1 cellular context compared by ENCODE assay signal in the genomic region with DNA sequence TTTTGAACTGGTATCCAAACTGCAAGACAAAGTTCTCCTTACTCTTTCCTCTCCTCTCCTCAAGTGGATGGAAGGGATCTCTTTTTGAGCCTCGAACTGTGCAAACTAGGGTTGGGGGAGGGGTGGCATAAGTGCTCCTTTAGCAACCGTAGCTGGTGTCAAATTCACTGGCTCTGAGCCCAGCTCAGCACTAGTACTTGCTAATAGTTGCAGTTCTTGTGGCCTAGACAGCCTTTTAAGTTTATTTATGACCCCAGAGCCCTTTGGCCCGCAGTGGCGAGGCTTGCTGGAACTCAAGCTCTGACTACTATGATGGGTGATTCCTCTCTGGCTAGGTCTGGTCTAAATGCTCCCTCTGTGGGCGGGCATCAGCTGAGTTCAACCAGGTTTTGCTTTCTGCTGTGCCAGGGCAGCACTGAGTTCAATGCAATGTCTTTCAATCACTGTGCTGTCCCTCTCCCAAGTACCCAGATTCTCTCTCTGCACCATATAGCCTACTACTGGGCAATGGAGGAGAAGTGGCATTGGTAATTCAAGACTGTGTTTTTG.
TF ChIP-seq lines count a peak whose summit lies in the region.

No MANE protein-coding gene starts in this region.

TF ChIP-seq in GM23338, 12 proteins besides CTCF, POLR2A, EP300 and RAD21 (continued from another document):
- TF ChIP-seq, protein P1, sequence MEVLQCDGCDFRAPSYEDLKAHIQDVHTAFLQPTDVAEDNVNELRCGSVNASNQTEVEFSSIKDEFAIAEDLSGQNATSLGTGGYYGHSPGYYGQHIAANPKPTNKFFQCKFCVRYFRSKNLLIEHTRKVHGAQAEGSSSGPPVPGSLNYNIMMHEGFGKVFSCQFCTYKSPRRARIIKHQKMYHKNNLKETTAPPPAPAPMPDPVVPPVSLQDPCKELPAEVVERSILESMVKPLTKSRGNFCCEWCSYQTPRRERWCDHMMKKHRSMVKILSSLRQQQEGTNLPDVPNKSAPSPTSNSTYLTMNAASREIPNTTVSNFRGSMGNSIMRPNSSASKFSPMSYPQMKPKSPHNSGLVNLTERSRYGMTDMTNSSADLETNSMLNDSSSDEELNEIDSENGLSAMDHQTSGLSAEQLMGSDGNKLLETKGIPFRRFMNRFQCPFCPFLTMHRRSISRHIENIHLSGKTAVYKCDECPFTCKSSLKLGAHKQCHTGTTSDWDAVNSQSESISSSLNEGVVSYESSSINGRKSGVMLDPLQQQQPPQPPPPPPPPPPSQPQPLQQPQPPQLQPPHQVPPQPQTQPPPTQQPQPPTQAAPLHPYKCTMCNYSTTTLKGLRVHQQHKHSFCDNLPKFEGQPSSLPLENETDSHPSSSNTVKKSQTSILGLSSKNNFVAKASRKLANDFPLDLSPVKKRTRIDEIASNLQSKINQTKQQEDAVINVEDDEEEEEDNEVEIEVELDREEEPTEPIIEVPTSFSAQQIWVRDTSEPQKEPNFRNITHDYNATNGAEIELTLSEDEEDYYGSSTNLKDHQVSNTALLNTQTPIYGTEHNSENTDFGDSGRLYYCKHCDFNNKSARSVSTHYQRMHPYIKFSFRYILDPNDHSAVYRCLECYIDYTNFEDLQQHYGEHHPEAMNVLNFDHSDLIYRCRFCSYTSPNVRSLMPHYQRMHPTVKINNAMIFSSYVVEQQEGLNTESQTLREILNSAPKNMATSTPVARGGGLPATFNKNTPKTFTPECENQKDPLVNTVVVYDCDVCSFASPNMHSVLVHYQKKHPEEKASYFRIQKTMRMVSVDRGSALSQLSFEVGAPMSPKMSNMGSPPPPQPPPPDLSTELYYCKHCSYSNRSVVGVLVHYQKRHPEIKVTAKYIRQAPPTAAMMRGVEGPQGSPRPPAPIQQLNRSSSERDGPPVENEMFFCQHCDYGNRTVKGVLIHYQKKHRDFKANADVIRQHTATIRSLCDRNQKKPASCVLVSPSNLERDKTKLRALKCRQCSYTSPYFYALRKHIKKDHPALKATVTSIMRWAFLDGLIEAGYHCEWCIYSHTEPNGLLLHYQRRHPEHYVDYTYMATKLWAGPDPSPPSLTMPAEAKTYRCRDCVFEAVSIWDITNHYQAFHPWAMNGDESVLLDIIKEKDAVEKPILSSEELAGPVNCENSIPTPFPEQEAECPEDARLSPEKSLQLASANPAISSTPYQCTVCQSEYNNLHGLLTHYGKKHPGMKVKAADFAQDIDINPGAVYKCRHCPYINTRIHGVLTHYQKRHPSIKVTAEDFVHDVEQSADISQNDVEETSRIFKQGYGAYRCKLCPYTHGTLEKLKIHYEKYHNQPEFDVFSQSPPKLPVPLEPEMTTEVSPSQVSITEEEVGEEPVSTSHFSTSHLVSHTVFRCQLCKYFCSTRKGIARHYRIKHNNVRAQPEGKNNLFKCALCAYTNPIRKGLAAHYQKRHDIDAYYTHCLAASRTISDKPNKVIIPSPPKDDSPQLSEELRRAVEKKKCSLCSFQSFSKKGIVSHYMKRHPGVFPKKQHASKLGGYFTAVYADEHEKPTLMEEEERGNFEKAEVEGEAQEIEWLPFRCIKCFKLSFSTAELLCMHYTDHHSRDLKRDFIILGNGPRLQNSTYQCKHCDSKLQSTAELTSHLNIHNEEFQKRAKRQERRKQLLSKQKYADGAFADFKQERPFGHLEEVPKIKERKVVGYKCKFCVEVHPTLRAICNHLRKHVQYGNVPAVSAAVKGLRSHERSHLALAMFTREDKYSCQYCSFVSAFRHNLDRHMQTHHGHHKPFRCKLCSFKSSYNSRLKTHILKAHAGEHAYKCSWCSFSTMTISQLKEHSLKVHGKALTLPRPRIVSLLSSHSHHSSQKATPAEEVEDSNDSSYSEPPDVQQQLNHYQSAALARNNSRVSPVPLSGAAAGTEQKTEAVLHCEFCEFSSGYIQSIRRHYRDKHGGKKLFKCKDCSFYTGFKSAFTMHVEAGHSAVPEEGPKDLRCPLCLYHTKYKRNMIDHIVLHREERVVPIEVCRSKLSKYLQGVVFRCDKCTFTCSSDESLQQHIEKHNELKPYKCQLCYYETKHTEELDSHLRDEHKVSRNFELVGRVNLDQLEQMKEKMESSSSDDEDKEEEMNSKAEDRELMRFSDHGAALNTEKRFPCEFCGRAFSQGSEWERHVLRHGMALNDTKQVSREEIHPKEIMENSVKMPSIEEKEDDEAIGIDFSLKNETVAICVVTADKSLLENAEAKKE (CRISPR knock-in tag; IDR thresholded peaks at IDR 0.05) = no peak
- TF ChIP-seq ZNF114 (CRISPR knock-in tag; IDR thresholded peaks at IDR 0.05) (no peak), JUNB (IDR thresholded peaks at IDR 0.05; ENCODE audit: unreplicated experiment) (no peak), EZH2phosphoT487 (IDR thresholded peaks at IDR 0.05; ENCODE audit: unreplicated experiment) (no peak), EZH2 (IDR thresholded peaks at IDR 0.05; ENCODE audit: low read depth, unreplicated experiment) (no peak), ETS1 (IDR thresholded peaks at IDR 0.05) (no peak)
